Comparison of ENCODE assay signal across 11 cellular contexts in genomic region chr19:40274585-40275544, GRCh38. TPM values are rescaled to one million over a fixed set of nuclear protein-coding genes. Genes with fewer than 3 reads are reported as not detected.
DNase-seq lines count a peak whose midpoint lies in the region; ATAC-seq and TF ChIP-seq lines count a peak whose summit lies in the region.
"Had no signal": no experiment of that assay in that cellular context is flagged by ENCODE, and none has a peak within 500 bp of the region (broad histone marks: within the 10 kb centered on the region; RNA-seq: fewer than 3 reads in every experiment).

No MANE protein-coding gene starts in this region.

- no peaks in the 10 kb centered on the region for H3K36me3 Mint-ChIP-seq in glutamatergic neuron (ENCODE audit: unreplicated experiment)

- H3K4me1 ChIP-seq in thymus (ENCODE audit: control insufficient read depth, insufficient read depth, low read length) = peaks cover 29% of the 10 kb centered on the region
- H3K4me1 ChIP-seq: SJSA1 had no signal

- H3K9me3 Mint-ChIP-seq in glutamatergic neuron (ENCODE audit: unreplicated experiment) = peaks cover 11% of the 10 kb centered on the region

- H3K9me3 ChIP-seq in thymus (ENCODE audit: control insufficient read depth) = no peaks in the 10 kb centered on the region
- H3K9me3 ChIP-seq: SJSA1 had no signal

- peak overlapping the region; percentile 21 for H3K4me3 ChIP-seq in thymus (ENCODE audit: low read length)
- H3K4me3 ChIP-seq: SJSA1 had no signal

- no peak for ATAC-seq in HG03342 (IDR thresholded peaks at IDR 0.05; ENCODE audit: unreplicated experiment)

- H3K27ac Mint-ChIP-seq in glutamatergic neuron (ENCODE audit: unreplicated experiment) = peak overlapping the region; percentile 91

- DNase-seq in activated gamma-delta T cell treated with Interleukin-2 at 50 U/mL for 16 hours (peak; percentile 20), activated gamma-delta T cell (lab: John Stamatoyannopoulos, UW) (no peak), glutamatergic neuron (peak; percentile 52), NCI-H2029 treated with DMSO at 0.1 percent for 48 hours (lab: John Stamatoyannopoulos, UW) (no peak), NCI-H1694 (lab: John Stamatoyannopoulos, UW) (no peak)
- peak; percentile 47 for DNase-seq in activated CD4-positive, alpha-beta T cell treated with anti-CD3 and anti-CD28 coated beads for 48 hours
- DNase-seq: NCI-H1048 had no signal

- H3K4me1 Mint-ChIP-seq in glutamatergic neuron (ENCODE audit: low read depth, unreplicated experiment) = peaks cover 59% of the 10 kb centered on the region

- WGBS in thymus = 48% methylated on average over 28 of the region's 28 CpGs

- H3K4me3 Mint-ChIP-seq in glutamatergic neuron (ENCODE audit: unreplicated experiment) = peak overlapping the region; percentile 71

- no peak for TF ChIP-seq CTCF in glutamatergic neuron (IDR thresholded peaks at IDR 0.05; ENCODE audit: partially characterized antibody, unreplicated experiment)

- no peaks in the 10 kb centered on the region for H3K36me3 ChIP-seq in thymus (ENCODE audit: control insufficient read depth, insufficient read depth)
- H3K36me3 ChIP-seq: SJSA1 had no signal

- peak overlapping the region; percentile 61 for H3K27ac ChIP-seq in thymus (ENCODE audit: low read depth)
- H3K27ac ChIP-seq: SJSA1 had no signal

- no peaks in the 10 kb centered on the region for H3K27me3 ChIP-seq in thymus (ENCODE audit: control insufficient read depth, insufficient read depth)
- H3K27me3 ChIP-seq: SJSA1 had no signal

- peaks cover 7% of the 10 kb centered on the region for H3K27me3 Mint-ChIP-seq in glutamatergic neuron (ENCODE audit: unreplicated experiment)

RNA-seq across cellular contexts. Expression of gene AKT2, which starts 10.3 kb away (rescaled TPM):
- 197 TPM for total RNA-seq in glutamatergic neuron (ENCODE audit: unreplicated experiment)
- polyA plus RNA-seq in thymus = 110 TPM

RNA-seq across cellular contexts. Expression of gene CCNP, which starts 48.4 kb away (rescaled TPM):
- total RNA-seq in glutamatergic neuron (ENCODE audit: unreplicated experiment) = 2.3 TPM
- polyA plus RNA-seq in thymus = 0.34 TPM
- total RNA-seq: mononuclear cell, SJSA1 had no signal

RNA-seq across cellular contexts. Expression of gene TTC9B, which starts 56.7 kb away (rescaled TPM):
- total RNA-seq in glutamatergic neuron (ENCODE audit: unreplicated experiment) = 19.5 TPM
- 0.11 TPM for polyA plus RNA-seq in thymus
- total RNA-seq: SJSA1 had no signal

Comparison
In these comparisons a context has a peak if more than half of its experiments do, and no peak if none do; other contexts are left out.
1. DNase-seq: peak in activated gamma-delta T cell treated with Interleukin-2 at 50 U/mL for 16 hours (single experiment), activated CD4-positive, alpha-beta T cell treated with anti-CD3 and anti-CD28 coated beads for 48 hours (single experiment) and glutamatergic neuron (single experiment); none in activated gamma-delta T cell (single experiment), NCI-H2029 treated with DMSO at 0.1 percent for 48 hours (single experiment) and NCI-H1694 (single experiment).